ENCODE assay signal across 14 cellular contexts in the genomic region with DNA sequence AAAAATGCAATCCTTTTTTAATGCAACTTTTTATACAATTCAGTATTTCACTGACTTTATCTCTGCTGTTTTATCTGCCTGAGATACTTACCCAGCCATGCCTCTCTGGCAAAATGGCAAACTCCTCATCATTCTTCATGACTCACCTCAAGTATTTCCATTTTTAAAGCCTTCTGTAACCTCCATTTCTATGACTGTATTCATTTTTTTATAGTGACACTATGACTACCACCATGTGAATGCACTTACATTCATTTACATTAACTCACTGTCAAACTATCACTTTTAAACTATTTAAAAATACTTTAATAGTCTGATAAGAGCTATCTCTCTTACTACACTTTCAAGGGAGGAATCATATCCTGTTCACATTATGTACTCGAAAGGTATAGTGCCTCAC.
DNase-seq lines count a peak whose midpoint lies in the region; ATAC-seq and TF ChIP-seq lines count a peak whose summit lies in the region.
"Had no signal": no experiment of that assay in that cellular context is flagged by ENCODE, and none has a peak within 500 bp of the region (broad histone marks: within the 10 kb centered on the region; RNA-seq: fewer than 3 reads in every experiment).

No MANE protein-coding gene starts in this region.

- H2BK120ac ChIP-seq in mesenchymal stem cell (ENCODE audit: low read depth, low read length): no peak overlapping the region

- H3K9me3 ChIP-seq in mesenchymal stem cell (ENCODE audit: control insufficient read depth, low read length): peaks cover 15% of the 10 kb centered on the region

- no peaks in the 10 kb centered on the region for H3K4me1 ChIP-seq in mesenchymal stem cell (ENCODE audit: control insufficient read depth, insufficient read depth, low read depth, low read length)

- no peaks in the 10 kb centered on the region for H3K79me1 ChIP-seq in mesenchymal stem cell (replicated peaks; ENCODE audit: low read length, poor library complexity, severe bottlenecking)

- H3K23ac ChIP-seq in mesenchymal stem cell (ENCODE audit: low read length in 2 of 2): no peak overlapping the region

- no peak overlapping the region for H2AK5ac ChIP-seq in mesenchymal stem cell (ENCODE audit: low read length, severe bottlenecking)

- H2BK12ac ChIP-seq in mesenchymal stem cell (ENCODE audit: low read length in 2 of 2): no peak overlapping the region

- no peak overlapping the region for H3K4ac ChIP-seq in mesenchymal stem cell (ENCODE audit: low read depth in 1 of 2, low read length in 2 of 2)

- H4K8ac ChIP-seq in mesenchymal stem cell (ENCODE audit: low read length): no peak overlapping the region

- H4K91ac ChIP-seq in mesenchymal stem cell (ENCODE audit: low read length): no peak overlapping the region

- no peak overlapping the region for H3K14ac ChIP-seq in mesenchymal stem cell (ENCODE audit: low read length in 2 of 2)

- H3K27me3 ChIP-seq in mesenchymal stem cell (ENCODE audit: control insufficient read depth in 1 of 2, insufficient read depth in 1 of 2, low read length in 2 of 2): no peaks in the 10 kb centered on the region
- H3K27me3 ChIP-seq: BLaER1 treated with 17β-estradiol and CSF1 and Interleukin-3, amounts not matched to agents 10 nM and 100 nM had no signal

- no peaks in the 10 kb centered on the region for H3K36me3 ChIP-seq in mesenchymal stem cell (ENCODE audit: control insufficient read depth in 1 of 2, insufficient read depth in 2 of 2, low read depth in 1 of 2, low read length in 2 of 2)

- no peak for TF ChIP-seq CTCF in choroid plexus epithelial cell (conservative IDR thresholded peaks at IDR 0.05; ENCODE audit: low read depth, low read length)

- no peak overlapping the region for H3K4me3 ChIP-seq in choroid plexus epithelial cell (ENCODE audit: low read depth, low read length)
- H3K4me3 ChIP-seq in mesenchymal stem cell (ENCODE audit: insufficient read depth in 1 of 2, low read depth in 1 of 2, low read length in 2 of 2): no peak overlapping the region
- H3K4me3 ChIP-seq: BLaER1 treated with 17β-estradiol and CSF1 and Interleukin-3, amounts not matched to agents 10 nM and 100 nM had no signal

- no peak overlapping the region for H3K9ac ChIP-seq in mesenchymal stem cell (ENCODE audit: low read length)
- H3K9ac ChIP-seq: BLaER1 treated with 17β-estradiol and CSF1 and Interleukin-3, amounts not matched to agents 10 nM and 100 nM had no signal

- 23% methylated on average over 1 of the region's 1 CpG for WGBS in mesenchymal stem cell

- no peak overlapping the region for H2BK5ac ChIP-seq in mesenchymal stem cell (ENCODE audit: low read depth, low read length, poor library complexity, severe bottlenecking)

- H3K18ac ChIP-seq in mesenchymal stem cell (ENCODE audit: low read depth in 1 of 2, low read length in 2 of 2): no peak overlapping the region

- H3K4me2 ChIP-seq in mesenchymal stem cell (ENCODE audit: low read length, poor library complexity, severe bottlenecking): no peak overlapping the region

- DNase-seq in COLO829 (ENCODE audit: low spot score): peak; percentile 50
- DNase-seq in NCI-H226: peak; percentile 93
- peak; percentile 56 for DNase-seq in choroid plexus epithelial cell (ENCODE audit: low read depth)
- peak; percentile 60 for DNase-seq in mesenchymal stem cell
- DNase-seq in iPS-NIHi7 (ENCODE audit: extremely low spot score): no peak
- DNase-seq in Kasumi-1 (lab: John Stamatoyannopoulos, UW): no peak
- no peak for DNase-seq in activated CD8-positive, alpha-beta memory T cell treated with anti-CD3 and anti-CD28 coated beads for 24 hours
- DNase-seq: amygdala, NCI-H187, OCI-M1 had no signal

- H2BK15ac ChIP-seq in mesenchymal stem cell (ENCODE audit: low read depth, poor library complexity, severe bottlenecking): no peak overlapping the region

- no peak overlapping the region for H3K27ac ChIP-seq in mesenchymal stem cell (ENCODE audit: low read length, poor library complexity, severe bottlenecking)
- H3K27ac ChIP-seq: BLaER1 treated with 17β-estradiol and CSF1 and Interleukin-3, amounts not matched to agents 10 nM and 100 nM had no signal

- H2AFZ ChIP-seq in mesenchymal stem cell (ENCODE audit: low read depth, low read length): no peak overlapping the region

- ATAC-seq in HG03520 (IDR thresholded peaks at IDR 0.05; ENCODE audit: unreplicated experiment): no peak
- ATAC-seq: esophagus mucosa, left lobe of liver had no signal

Comparison
In these comparisons a context has a peak if more than half of its experiments do, and no peak if none do; other contexts are left out.
1. DNase-seq: peak in COLO829 (single experiment), NCI-H226 (single experiment), choroid plexus epithelial cell (single experiment) and mesenchymal stem cell (single experiment); none in iPS-NIHi7 (single experiment), Kasumi-1 (0 of 2) and activated CD8-positive, alpha-beta memory T cell treated with anti-CD3 and anti-CD28 coated beads for 24 hours (single experiment).